8 cellular contexts compared by ENCODE assay signal in genomic region chr5:110738812-110739651, GRCh38. TPM values are rescaled to one million over a fixed set of nuclear protein-coding genes. Genes with fewer than 3 reads are reported as not detected.
DNase-seq lines count a peak whose midpoint lies in the region; ATAC-seq and TF ChIP-seq lines count a peak whose summit lies in the region.

Gene SLC25A46, plus strand, starts transcription at chr5:110739007. Its CDS starts 113 bp downstream, at chr5:110739120.

- peaks cover 3% of the 10 kb centered on the region for H3K27me3 Mint-ChIP-seq in activated B cell treated with CpG ODN at 0.5 μM for 24 hours

- H3K36me3 Mint-ChIP-seq in activated B cell treated with CpG ODN at 0.5 μM for 24 hours (ENCODE audit: low read depth) = peaks cover 12% of the 10 kb centered on the region

- POLR2A ChIA-PET in activated B cell treated with CpG ODN at 0.5 μM for 24 hours (lab: Charles Lee) = interaction anchor here (0.7 to 2.5 kb wide), 9 partner anchors 13 to 1990 kb away, joined by 3 to 8 read pairs (median 5); partner anchors contain the start of genes MAN2A1, PJA2, STARD4 and TMEM232

- intact Hi-C loops in activated B cell treated with CpG ODN at 0.5 μM for 24 hours (cut with micrococcal nuclease) = loop anchor here (1.0 to 5.0 kb wide), 10 partner anchors 13 to 1990 kb away; partner anchors contain the start of genes MAN2A1, STARD4, TMEM232 and WDR36

- peak within 1 kb of the TSS; percentile 96 for H3K27ac Mint-ChIP-seq in activated B cell treated with CpG ODN at 0.5 μM for 24 hours

- in situ Hi-C loops in ACHN (cut with HindIII; ENCODE audit: low pct_ligation_motif_present, low pct_unique_long_range_greater_than_20kb, low sequenced_read_pairs) = no loop called here

- no peaks in the 10 kb centered on the region for H3K9me3 Mint-ChIP-seq in activated B cell treated with CpG ODN at 0.5 μM for 24 hours

- TF ChIP-seq CTCF in activated B cell treated with CpG ODN at 0.5 μM for 24 hours (IDR thresholded peaks at IDR 0.05) = no peak

- peak within 1 kb of the TSS; percentile 72 for H3K27ac ChIP-seq in caudate nucleus (ENCODE audit: low read depth, low read length)

- peak; percentile 96 for ATAC-seq in GM18870 (IDR thresholded peaks at IDR 0.05; ENCODE audit: unreplicated experiment)
- peak; percentile 96 for ATAC-seq in HG03135 (IDR thresholded peaks at IDR 0.05; ENCODE audit: unreplicated experiment)
- ATAC-seq in activated B cell treated with CpG ODN at 0.5 μM for 24 hours (ENCODE audit: low read depth) = peak; percentile 82

- DNase-seq in ACHN (peak; percentile 84), NCI-H2227 (lab: John Stamatoyannopoulos, UW; ENCODE audit: unreplicated experiment) (peak; percentile 89), activated B cell treated with CpG ODN at 0.5 μM for 24 hours (peak; percentile 79), caudate nucleus (lab: John Stamatoyannopoulos, UW) (peak; percentile 12 to 94 (median 81)), inferior parietal cortex (ENCODE audit: extremely low spot score) (peak; percentile 98)
- DNase-seq in stimulated activated CD4-positive, alpha-beta T cell treated with anti-CD3 and anti-CD28 coated beads, Interleukin-12 subunit alpha, Interleukin-12 subunit beta, amount 100 ng/mL, for 24 hours (ENCODE audit: low read depth in 2 of 2) = peak; percentile 73 to 79

- H3K4me3 Mint-ChIP-seq in activated B cell treated with CpG ODN at 0.5 μM for 24 hours = peak within 1 kb of the TSS; percentile 97

- H3K4me1 Mint-ChIP-seq in activated B cell treated with CpG ODN at 0.5 μM for 24 hours = peaks cover 21% of the 10 kb centered on the region

- CTCF ChIA-PET in activated B cell treated with CpG ODN at 0.5 μM for 24 hours (lab: Charles Lee) = interaction anchor here (2.0 kb wide), 1 partner anchor 17 kb away, joined by 6 read pairs; no protein-coding TSS in a partner anchor

RNA-seq across cellular contexts. Expression of gene SLC25A46, which starts in this region (rescaled TPM):
- total RNA-seq in activated B cell treated with CpG ODN at 0.5 μM for 24 hours = 39.9 and 42.2 TPM in 2 replicates

Comparison
In these comparisons a context has a peak if more than half of its experiments do, and no peak if none do; other contexts are left out.
1. Peak in every context shown above with its lines: DNase-seq, ATAC-seq and H3K27ac ChIP-seq.